In the genomic region with DNA sequence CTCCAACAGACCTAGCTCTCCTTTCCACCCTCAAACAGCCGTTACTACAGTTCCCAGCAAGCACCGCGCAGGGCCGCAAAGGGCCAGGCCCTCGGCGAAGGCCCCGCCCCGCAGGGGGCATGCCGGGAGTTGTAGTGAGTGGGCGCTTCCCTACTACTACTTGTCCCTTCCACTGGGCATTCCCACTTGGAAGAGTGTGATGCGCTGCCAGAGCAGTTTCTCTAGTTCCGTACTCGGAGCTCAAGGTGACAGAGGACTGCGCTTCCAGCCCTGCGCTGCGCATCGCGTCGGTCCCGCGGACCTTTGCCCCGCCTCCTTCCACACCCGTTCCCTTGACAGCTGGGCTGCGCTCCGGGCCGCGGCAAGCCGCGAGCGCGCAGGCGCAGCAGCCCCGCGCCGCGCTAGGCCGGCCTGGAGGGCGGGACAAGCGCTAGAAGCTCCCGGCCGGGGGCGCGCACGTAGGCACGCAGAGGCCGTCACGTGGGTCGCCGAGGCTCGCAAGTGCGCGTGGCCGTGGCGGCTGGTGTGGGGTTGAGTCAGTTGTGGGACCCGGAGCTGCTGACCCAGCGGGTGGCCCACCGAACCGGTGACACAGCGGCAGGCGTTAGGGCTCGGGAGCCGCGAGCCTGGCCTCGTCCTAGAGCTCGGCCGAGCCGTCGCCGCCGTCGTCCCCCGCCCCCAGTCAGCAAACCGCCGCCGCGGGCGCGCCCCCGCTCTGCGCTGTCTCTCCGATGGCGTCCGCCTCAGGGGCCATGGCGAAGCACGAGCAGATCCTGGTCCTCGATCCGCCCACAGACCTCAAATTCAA, we compare ENCODE assay signal across 1 cellular context.
TF ChIP-seq lines count a peak whose summit lies in the region.

A gene with protein sequence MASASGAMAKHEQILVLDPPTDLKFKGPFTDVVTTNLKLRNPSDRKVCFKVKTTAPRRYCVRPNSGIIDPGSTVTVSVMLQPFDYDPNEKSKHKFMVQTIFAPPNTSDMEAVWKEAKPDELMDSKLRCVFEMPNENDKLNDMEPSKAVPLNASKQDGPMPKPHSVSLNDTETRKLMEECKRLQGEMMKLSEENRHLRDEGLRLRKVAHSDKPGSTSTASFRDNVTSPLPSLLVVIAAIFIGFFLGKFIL (plus strand): TSS at position 491 of the 808 bp plus-strand sequence. CDS start 241 bp downstream, at position 732.

TF ChIP-seq in K562, 482 proteins besides CTCF, POLR2A, EP300 and RAD21 (continued from another document):
- TF ChIP-seq, protein P1, sequence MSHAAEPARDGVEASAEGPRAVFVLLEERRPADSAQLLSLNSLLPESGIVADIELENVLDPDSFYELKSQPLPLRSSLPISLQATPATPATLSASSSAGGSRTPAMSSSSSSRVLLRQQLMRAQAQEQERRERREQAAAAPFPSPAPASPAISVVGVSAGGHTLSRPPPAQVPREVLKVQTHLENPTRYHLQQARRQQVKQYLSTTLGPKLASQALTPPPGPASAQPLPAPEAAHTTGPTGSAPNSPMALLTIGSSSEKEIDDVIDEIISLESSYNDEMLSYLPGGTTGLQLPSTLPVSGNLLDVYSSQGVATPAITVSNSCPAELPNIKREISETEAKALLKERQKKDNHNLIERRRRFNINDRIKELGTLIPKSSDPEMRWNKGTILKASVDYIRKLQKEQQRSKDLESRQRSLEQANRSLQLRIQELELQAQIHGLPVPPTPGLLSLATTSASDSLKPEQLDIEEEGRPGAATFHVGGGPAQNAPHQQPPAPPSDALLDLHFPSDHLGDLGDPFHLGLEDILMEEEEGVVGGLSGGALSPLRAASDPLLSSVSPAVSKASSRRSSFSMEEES (CRISPR knock-in tag; IDR thresholded peaks at IDR 0.05) = peak; percentile 92
- TF ChIP-seq, protein P2, sequence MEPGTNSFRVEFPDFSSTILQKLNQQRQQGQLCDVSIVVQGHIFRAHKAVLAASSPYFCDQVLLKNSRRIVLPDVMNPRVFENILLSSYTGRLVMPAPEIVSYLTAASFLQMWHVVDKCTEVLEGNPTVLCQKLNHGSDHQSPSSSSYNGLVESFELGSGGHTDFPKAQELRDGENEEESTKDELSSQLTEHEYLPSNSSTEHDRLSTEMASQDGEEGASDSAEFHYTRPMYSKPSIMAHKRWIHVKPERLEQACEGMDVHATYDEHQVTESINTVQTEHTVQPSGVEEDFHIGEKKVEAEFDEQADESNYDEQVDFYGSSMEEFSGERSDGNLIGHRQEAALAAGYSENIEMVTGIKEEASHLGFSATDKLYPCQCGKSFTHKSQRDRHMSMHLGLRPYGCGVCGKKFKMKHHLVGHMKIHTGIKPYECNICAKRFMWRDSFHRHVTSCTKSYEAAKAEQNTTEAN (CRISPR knock-in tag; IDR thresholded peaks at IDR 0.05) = peak; percentile 77; the same call in 1 of the 2 replicates
- 0 out of 2 replicates have a peak, but pooled peaks have one; percentile 54 for TF ChIP-seq KLF13 (tag; IDR thresholded peaks at IDR 0.05; ENCODE audit: borderline replicate concordance, low read depth)
- no peak for TF ChIP-seq PTBP1 (IDR thresholded peaks at IDR 0.05; ENCODE audit: low read depth, low read length)
- no peak for TF ChIP-seq BRCA1 (IDR thresholded peaks at IDR 0.05)
- no peak for TF ChIP-seq BRCA1 (CRISPR knock-in tag; IDR thresholded peaks at IDR 0.05)
- TF ChIP-seq, protein P3, sequence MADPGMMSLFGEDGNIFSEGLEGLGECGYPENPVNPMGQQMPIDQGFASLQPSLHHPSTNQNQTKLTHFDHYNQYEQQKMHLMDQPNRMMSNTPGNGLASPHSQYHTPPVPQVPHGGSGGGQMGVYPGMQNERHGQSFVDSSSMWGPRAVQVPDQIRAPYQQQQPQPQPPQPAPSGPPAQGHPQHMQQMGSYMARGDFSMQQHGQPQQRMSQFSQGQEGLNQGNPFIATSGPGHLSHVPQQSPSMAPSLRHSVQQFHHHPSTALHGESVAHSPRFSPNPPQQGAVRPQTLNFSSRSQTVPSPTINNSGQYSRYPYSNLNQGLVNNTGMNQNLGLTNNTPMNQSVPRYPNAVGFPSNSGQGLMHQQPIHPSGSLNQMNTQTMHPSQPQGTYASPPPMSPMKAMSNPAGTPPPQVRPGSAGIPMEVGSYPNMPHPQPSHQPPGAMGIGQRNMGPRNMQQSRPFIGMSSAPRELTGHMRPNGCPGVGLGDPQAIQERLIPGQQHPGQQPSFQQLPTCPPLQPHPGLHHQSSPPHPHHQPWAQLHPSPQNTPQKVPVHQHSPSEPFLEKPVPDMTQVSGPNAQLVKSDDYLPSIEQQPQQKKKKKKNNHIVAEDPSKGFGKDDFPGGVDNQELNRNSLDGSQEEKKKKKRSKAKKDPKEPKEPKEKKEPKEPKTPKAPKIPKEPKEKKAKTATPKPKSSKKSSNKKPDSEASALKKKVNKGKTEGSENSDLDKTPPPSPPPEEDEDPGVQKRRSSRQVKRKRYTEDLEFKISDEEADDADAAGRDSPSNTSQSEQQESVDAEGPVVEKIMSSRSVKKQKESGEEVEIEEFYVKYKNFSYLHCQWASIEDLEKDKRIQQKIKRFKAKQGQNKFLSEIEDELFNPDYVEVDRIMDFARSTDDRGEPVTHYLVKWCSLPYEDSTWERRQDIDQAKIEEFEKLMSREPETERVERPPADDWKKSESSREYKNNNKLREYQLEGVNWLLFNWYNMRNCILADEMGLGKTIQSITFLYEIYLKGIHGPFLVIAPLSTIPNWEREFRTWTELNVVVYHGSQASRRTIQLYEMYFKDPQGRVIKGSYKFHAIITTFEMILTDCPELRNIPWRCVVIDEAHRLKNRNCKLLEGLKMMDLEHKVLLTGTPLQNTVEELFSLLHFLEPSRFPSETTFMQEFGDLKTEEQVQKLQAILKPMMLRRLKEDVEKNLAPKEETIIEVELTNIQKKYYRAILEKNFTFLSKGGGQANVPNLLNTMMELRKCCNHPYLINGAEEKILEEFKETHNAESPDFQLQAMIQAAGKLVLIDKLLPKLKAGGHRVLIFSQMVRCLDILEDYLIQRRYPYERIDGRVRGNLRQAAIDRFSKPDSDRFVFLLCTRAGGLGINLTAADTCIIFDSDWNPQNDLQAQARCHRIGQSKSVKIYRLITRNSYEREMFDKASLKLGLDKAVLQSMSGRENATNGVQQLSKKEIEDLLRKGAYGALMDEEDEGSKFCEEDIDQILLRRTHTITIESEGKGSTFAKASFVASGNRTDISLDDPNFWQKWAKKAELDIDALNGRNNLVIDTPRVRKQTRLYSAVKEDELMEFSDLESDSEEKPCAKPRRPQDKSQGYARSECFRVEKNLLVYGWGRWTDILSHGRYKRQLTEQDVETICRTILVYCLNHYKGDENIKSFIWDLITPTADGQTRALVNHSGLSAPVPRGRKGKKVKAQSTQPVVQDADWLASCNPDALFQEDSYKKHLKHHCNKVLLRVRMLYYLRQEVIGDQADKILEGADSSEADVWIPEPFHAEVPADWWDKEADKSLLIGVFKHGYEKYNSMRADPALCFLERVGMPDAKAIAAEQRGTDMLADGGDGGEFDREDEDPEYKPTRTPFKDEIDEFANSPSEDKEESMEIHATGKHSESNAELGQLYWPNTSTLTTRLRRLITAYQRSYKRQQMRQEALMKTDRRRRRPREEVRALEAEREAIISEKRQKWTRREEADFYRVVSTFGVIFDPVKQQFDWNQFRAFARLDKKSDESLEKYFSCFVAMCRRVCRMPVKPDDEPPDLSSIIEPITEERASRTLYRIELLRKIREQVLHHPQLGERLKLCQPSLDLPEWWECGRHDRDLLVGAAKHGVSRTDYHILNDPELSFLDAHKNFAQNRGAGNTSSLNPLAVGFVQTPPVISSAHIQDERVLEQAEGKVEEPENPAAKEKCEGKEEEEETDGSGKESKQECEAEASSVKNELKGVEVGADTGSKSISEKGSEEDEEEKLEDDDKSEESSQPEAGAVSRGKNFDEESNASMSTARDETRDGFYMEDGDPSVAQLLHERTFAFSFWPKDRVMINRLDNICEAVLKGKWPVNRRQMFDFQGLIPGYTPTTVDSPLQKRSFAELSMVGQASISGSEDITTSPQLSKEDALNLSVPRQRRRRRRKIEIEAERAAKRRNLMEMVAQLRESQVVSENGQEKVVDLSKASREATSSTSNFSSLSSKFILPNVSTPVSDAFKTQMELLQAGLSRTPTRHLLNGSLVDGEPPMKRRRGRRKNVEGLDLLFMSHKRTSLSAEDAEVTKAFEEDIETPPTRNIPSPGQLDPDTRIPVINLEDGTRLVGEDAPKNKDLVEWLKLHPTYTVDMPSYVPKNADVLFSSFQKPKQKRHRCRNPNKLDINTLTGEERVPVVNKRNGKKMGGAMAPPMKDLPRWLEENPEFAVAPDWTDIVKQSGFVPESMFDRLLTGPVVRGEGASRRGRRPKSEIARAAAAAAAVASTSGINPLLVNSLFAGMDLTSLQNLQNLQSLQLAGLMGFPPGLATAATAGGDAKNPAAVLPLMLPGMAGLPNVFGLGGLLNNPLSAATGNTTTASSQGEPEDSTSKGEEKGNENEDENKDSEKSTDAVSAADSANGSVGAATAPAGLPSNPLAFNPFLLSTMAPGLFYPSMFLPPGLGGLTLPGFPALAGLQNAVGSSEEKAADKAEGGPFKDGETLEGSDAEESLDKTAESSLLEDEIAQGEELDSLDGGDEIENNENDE (IDR thresholded peaks at IDR 0.05; ENCODE audit: low read depth, low read length) = no peak
- TF ChIP-seq MEIS2 (IDR thresholded peaks at IDR 0.05; ENCODE audit: partially characterized antibody) = peak; percentile 93
- TF ChIP-seq E2F3 (CRISPR knock-in tag; IDR thresholded peaks at IDR 0.05) = peak; percentile 6
- TF ChIP-seq, protein P4, sequence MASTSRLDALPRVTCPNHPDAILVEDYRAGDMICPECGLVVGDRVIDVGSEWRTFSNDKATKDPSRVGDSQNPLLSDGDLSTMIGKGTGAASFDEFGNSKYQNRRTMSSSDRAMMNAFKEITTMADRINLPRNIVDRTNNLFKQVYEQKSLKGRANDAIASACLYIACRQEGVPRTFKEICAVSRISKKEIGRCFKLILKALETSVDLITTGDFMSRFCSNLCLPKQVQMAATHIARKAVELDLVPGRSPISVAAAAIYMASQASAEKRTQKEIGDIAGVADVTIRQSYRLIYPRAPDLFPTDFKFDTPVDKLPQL (IDR thresholded peaks at IDR 0.05; ENCODE audit: extremely low read depth, insufficient read length) = no peak
- no peak for TF ChIP-seq SMARCA4 (IDR thresholded peaks at IDR 0.05)
- TF ChIP-seq SIX5 (IDR thresholded peaks at IDR 0.05; ENCODE audit: borderline replicate concordance in 1 of 2, insufficient read depth in 1 of 2, low read depth in 1 of 2, low read length in 2 of 2) = peak; percentile 95
- no peak for TF ChIP-seq MCM3 (IDR thresholded peaks at IDR 0.05)
- TF ChIP-seq ZFP30 (CRISPR knock-in tag; IDR thresholded peaks at IDR 0.05; ENCODE audit: borderline replicate concordance) = no peak
- peak; percentile 44; the same call in 1 of the 2 replicates for TF ChIP-seq CBX1 (IDR thresholded peaks at IDR 0.05; ENCODE audit: low read depth)
TF ChIP-seq in K562: peak in this region for 186.
